7 cellular contexts compared by ENCODE assay signal in the genomic region with DNA sequence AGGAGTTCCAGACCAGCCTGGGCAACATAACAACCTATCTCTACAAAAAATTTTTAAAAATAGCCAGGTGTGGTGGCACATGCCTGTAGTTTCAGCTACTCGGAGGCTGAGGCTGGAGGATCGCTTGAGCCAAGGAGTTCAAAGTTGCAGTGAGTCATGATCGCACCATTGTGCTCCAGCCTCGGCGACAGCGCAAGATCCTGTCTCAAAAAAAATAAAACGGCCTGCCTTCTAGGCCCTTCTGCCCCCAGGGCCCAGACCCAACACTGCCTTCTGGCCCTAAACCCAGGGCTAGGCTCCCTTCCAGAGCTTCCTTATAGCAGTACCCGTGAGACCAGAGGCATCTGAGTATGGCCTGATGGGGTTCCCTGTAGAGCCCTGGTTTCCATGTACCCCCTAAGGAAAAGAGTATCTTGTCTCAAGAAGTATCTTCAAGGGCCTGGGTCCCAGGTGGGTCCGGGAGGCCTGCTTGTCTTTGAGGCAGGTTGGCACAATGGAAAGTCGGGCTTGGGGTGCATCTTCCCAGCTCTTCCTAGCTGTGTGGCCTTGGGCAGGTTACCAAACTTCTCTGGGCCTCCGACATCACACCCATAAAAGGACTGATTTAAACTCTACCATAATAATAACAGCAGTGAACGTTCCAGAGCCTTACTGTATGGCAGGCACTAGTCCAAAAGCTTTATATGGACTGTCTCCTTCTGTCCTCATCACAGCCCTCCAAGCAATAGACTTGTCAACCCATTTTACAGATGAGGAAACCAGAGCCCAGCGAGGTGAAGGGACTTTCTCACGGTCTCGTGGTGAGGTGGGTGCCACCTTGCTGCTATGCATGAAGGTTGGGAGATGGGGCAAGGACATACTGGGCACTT. TPM values are rescaled to one million over a fixed set of nuclear protein-coding genes. Genes with fewer than 3 reads are reported as not detected.
A peak's percentile ranks its signal among the peaks of the same experiment; 100 is the strongest.
DNase-seq lines count a peak whose midpoint lies in the region; TF ChIP-seq lines count a peak whose summit lies in the region.
"Had no signal": no experiment of that assay in that cellular context is flagged by ENCODE, and none has a peak within 500 bp of the region (broad histone marks: within the 10 kb centered on the region; RNA-seq: fewer than 3 reads in every experiment).

No MANE protein-coding gene starts in this region.

- CTCF ChIA-PET in A673 (lab: Charles Lee): no interaction called here

- no peak for TF ChIP-seq POLR2A in testis (IDR thresholded peaks at IDR 0.05)

- H3K9me3 Mint-ChIP-seq in T-helper 1 cell treated with Interleukin-12 subunit alpha and Interleukin-12 subunit beta and Interleukin-4 antibody, amounts not matched to agents 30 μg/mL and 1 μg/mL, for 36 hours: no peaks in the 10 kb centered on the region

- POLR2A ChIA-PET in A673 (lab: Charles Lee; ENCODE audit: low non-redundant PET): no interaction called here

- peaks cover 37% of the 10 kb centered on the region for H3K4me1 Mint-ChIP-seq in T-helper 1 cell treated with Interleukin-12 subunit alpha and Interleukin-12 subunit beta and Interleukin-4 antibody, amounts not matched to agents 30 μg/mL and 1 μg/mL, for 36 hours (ENCODE audit: low read depth)

- intact Hi-C loops in testis (cut with DNase I; ENCODE audit: low total_unique reads): no loop called here
- intact Hi-C loops in A673 (cut with micrococcal nuclease; ENCODE audit: unreplicated experiment): no loop called here

- H3K9me3 ChIP-seq in testis (no peaks in the 10 kb centered on the region), SJCRH30 (replicated peaks) (no peaks in the 10 kb centered on the region), A673 (ENCODE audit: low read depth, low read length, poor library complexity, severe bottlenecking) (no peaks in the 10 kb centered on the region)

- H3K27ac Mint-ChIP-seq in T-helper 1 cell treated with Interleukin-12 subunit alpha and Interleukin-12 subunit beta and Interleukin-4 antibody, amounts not matched to agents 30 μg/mL and 1 μg/mL, for 36 hours: peak overlapping the region; percentile 52

- H3K4me1 ChIP-seq in testis: peaks cover 35% of the 10 kb centered on the region
- peaks cover 28% of the 10 kb centered on the region for H3K4me1 ChIP-seq in SJCRH30
- peaks cover 9% of the 10 kb centered on the region for H3K4me1 ChIP-seq in A673 (ENCODE audit: insufficient read depth, low read length, poor library complexity, severe bottlenecking)

- peak overlapping the region; percentile 85 for H3K27ac ChIP-seq in testis
- no peak overlapping the region for H3K27ac ChIP-seq in SJCRH30
- H3K27ac ChIP-seq in A673 (ENCODE audit: low read depth, low read length, poor library complexity, severe bottlenecking): no peak overlapping the region
- H3K27ac ChIP-seq: cardiac muscle cell had no signal

- no peaks in the 10 kb centered on the region for H3K36me3 ChIP-seq in testis (ENCODE audit: low read depth, missing control alignments)
- H3K36me3 ChIP-seq in SJCRH30: peaks cover 51% of the 10 kb centered on the region
- H3K36me3 ChIP-seq in A673 (ENCODE audit: insufficient read depth, low read length, poor library complexity, severe bottlenecking): peaks cover 18% of the 10 kb centered on the region

- H3K4me3 ChIP-seq in fibroblast of mammary gland (ENCODE audit: control insufficient read depth, low read depth, low read length) (no peak overlapping the region), testis (no peak overlapping the region), SJCRH30 (no peak overlapping the region), A673 (ENCODE audit: low read depth, low read length, poor library complexity, severe bottlenecking) (no peak overlapping the region)
- H3K4me3 ChIP-seq: cardiac muscle cell had no signal

- no peaks in the 10 kb centered on the region for H3K27me3 ChIP-seq in testis
- no peaks in the 10 kb centered on the region for H3K27me3 ChIP-seq in SJCRH30
- no peaks in the 10 kb centered on the region for H3K27me3 ChIP-seq in A673 (replicated peaks; ENCODE audit: insufficient read depth, low read depth, low read length, poor library complexity)
- H3K27me3 ChIP-seq: cardiac muscle cell had no signal

- DNase-seq in T-helper 1 cell (no peak), fibroblast of mammary gland (ENCODE audit: low read depth) (peak; percentile 51), testis (no peak), SJCRH30 (no peak), A673 (ENCODE audit: low spot score) (no peak)

- H3K27me3 Mint-ChIP-seq in T-helper 1 cell treated with Interleukin-12 subunit alpha and Interleukin-12 subunit beta and Interleukin-4 antibody, amounts not matched to agents 30 μg/mL and 1 μg/mL, for 36 hours (ENCODE audit: low read depth): no peaks in the 10 kb centered on the region

- peaks cover 36% of the 10 kb centered on the region for H3K36me3 Mint-ChIP-seq in T-helper 1 cell treated with Interleukin-12 subunit alpha and Interleukin-12 subunit beta and Interleukin-4 antibody, amounts not matched to agents 30 μg/mL and 1 μg/mL, for 36 hours (ENCODE audit: low read depth)

- BruUV-seq in A673 (replicated peaks; lab: Mats Ljungman, UMichigan): no TSS peak

- no peak overlapping the region for H3K4me3 Mint-ChIP-seq in T-helper 1 cell treated with Interleukin-12 subunit alpha and Interleukin-12 subunit beta and Interleukin-4 antibody, amounts not matched to agents 30 μg/mL and 1 μg/mL, for 36 hours

- 48 to 68% methylated on average over 11 to 15 of the region's 15 CpGs for WGBS in testis, 2 donors

- TF ChIP-seq CTCF in fibroblast of mammary gland (conservative IDR thresholded peaks at IDR 0.05; ENCODE audit: control insufficient read depth, insufficient read depth, low read depth, low read length) (no peak), testis (IDR thresholded peaks at IDR 0.05) (no peak), A673 (conservative IDR thresholded peaks at IDR 0.05; ENCODE audit: low read depth, low read length) (no peak)

RNA-seq across cellular contexts. Expression of gene LRRC8A, which starts 9.7 kb away (rescaled TPM):
- total RNA-seq in testis (10 to 100 TPM; 54.3 to 61.3 TPM), A673 (2021) (53.6 and 56.8 TPM in 2 replicates)
- polyA plus RNA-seq in testis (ENCODE audit: insufficient read depth, low read depth, low replicate concordance): 30.9 TPM
- total RNA-seq in SJCRH30 (2014; rRNA removed; shearing (Covaris generic)): 50.8 and 54.2 TPM in 2 replicates

RNA-seq across cellular contexts. Expression of gene KYAT1, which starts 9.8 kb away (rescaled TPM):
- total RNA-seq in testis (10 to 100 TPM; 14.0 to 18.0 TPM), A673 (2021) (17.9 and 20.1 TPM in 2 replicates)
- 11.6 TPM for polyA plus RNA-seq in testis (ENCODE audit: insufficient read depth, low read depth, low replicate concordance)
- total RNA-seq in SJCRH30 (2014; rRNA removed; shearing (Covaris generic)): 8.4 and 9.4 TPM in 2 replicates

RNA-seq across cellular contexts. Expression of gene PHYHD1, which starts 29.2 kb away (rescaled TPM):
- 10 to 100 TPM; 10.9 to 18.5 TPM for total RNA-seq in testis
- polyA plus RNA-seq in testis (ENCODE audit: insufficient read depth, low read depth, low replicate concordance): 15.1 TPM
- total RNA-seq in SJCRH30 (2014; rRNA removed; shearing (Covaris generic)): 20.7 and 23.2 TPM in 2 replicates
- 6.3 and 8.0 TPM in 2 replicates for total RNA-seq in A673 (2021)

RNA-seq across cellular contexts. Expression of gene DOLK, which starts 55.8 kb away (rescaled TPM):
- 10 to 100 TPM; 26.4 to 29.4 TPM for total RNA-seq in testis
- polyA plus RNA-seq in testis (ENCODE audit: insufficient read depth, low read depth, low replicate concordance): 36.9 TPM
- 21.9 and 24.9 TPM in 2 replicates for total RNA-seq in SJCRH30 (2014; rRNA removed; shearing (Covaris generic))
- 20.6 and 23.2 TPM in 2 replicates for total RNA-seq in A673 (2021)

RNA-seq across cellular contexts. Expression of gene NUP188, which starts 55.9 kb away (rescaled TPM):
- total RNA-seq in testis (100 to 1,000 TPM; 165 to 184 TPM), A673 (2021) (147 and 170 TPM in 2 replicates)
- polyA plus RNA-seq in testis (ENCODE audit: insufficient read depth, low read depth, low replicate concordance): 241 TPM
- total RNA-seq in SJCRH30 (2014; rRNA removed; shearing (Covaris generic)): 132 and 136 TPM in 2 replicates

Comparison
In these comparisons a context has a peak if more than half of its experiments do, and no peak if none do; other contexts are left out.
1. H3K27ac ChIP-seq: peak in testis (2 of 2); none in SJCRH30 (single experiment) and A673 (single experiment).